24 cellular contexts compared by ENCODE assay signal in the genomic region with DNA sequence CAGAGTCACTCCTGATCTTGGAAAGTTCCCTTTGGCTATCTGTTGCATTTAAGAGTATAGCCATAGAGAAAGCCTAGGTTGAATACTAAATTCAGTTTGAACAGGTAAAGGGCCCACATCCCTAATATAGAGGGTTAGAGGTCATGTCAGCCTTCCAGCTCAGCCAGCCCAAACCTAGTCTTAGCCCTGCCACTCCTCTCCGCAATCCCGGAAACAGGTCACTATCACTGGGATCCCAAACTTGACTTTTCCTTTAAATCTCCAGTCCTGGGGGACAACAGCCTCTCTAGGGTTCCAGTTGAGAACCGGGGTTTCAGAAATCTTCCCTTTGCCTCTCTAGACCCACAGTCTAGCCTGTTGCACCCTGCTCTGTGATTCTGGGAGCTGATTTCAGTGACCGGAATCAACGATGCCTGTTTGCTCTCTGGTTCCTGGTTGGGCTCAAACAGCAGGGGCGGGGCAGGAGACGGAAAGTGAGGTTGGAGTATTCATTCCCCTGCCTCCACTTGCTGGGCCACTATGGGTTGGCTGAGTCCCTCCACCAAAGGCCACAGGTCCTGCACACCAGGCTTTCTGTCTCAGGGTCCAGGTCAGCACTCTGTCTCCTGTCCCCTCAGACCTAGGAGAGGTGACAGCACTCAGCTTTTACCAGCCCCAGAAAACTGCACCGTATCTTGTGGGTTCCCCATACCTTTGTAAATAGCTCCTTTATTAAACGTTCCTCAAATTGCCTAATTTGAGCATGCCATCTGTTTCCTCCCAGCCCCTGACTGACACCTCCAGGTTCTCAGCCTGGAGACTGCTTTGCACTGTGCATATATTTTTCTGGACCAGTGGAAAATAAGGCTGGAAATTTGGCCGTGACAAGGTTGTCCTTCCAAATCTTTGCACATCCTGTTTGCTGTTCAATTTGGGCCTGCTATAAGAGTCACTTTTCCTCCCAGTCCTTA. TPM values are rescaled to one million over a fixed set of nuclear protein-coding genes. Genes with fewer than 3 reads are reported as not detected.
DNase-seq lines count a peak whose midpoint lies in the region; ATAC-seq, FAIRE-seq and TF ChIP-seq lines count a peak whose summit lies in the region.
"Had no signal": no experiment of that assay in that cellular context is flagged by ENCODE, and none has a peak within 500 bp of the region (broad histone marks: within the 10 kb centered on the region; RNA-seq: fewer than 3 reads in every experiment).

No MANE protein-coding gene starts in this region.

- H3K27me3 ChIP-seq in K562 (ENCODE audit: control insufficient read depth in 2 of 2, insufficient read depth in 2 of 2, low read length in 2 of 2) = no peaks in the 10 kb centered on the region
- no peaks in the 10 kb centered on the region for H3K27me3 ChIP-seq in layer of hippocampus (ENCODE audit: control insufficient read depth, insufficient read depth, low read length)
- no peaks in the 10 kb centered on the region for H3K27me3 ChIP-seq in suprapubic skin
- H3K27me3 ChIP-seq in testis = no peaks in the 10 kb centered on the region
- H3K27me3 ChIP-seq: ascending aorta, gastroesophageal sphincter, upper lobe of left lung had no signal

- in situ Hi-C loops in K562 (cut with MboI) = no loop called here

- H4K20me1 ChIP-seq in K562 (replicated peaks; ENCODE audit: control insufficient read depth, insufficient read depth, low read length) = no peaks in the 10 kb centered on the region

- CTCF ChIA-PET in K562 (lab: Yijun Ruan, JAX; ENCODE audit: low intra/inter-chr PET ratio) = no interaction called here

- TF ChIP-seq RAD21 in K562 (CRISPR knock-in tag; conservative IDR thresholded peaks at IDR 0.05 in 1 of 2, IDR thresholded peaks at IDR 0.05 in 1 of 2) = no peak; a peak in 1 of 4 replicates

- intact Hi-C loops in K562 (cut with micrococcal nuclease) = no loop called here
- intact Hi-C loops in testis (cut with DNase I; ENCODE audit: low total_unique reads) = no loop called here

- peaks cover 0 to 32% of the 10 kb centered on the region in 2 donors for H3K27me3 Mint-ChIP-seq in effector memory CD8-positive, alpha-beta T cell

- TF ChIP-seq CTCF in K562 (IDR thresholded peaks at IDR 0.05 in 2 of 3, conservative IDR thresholded peaks at IDR 0.05 in 1 of 3; ENCODE audit: insufficient read depth in 2 of 3, low read depth in 1 of 3, low read length in 3 of 3) (no peak), suprapubic skin (IDR thresholded peaks at IDR 0.05) (no peak), testis (IDR thresholded peaks at IDR 0.05) (no peak)

- 0 out of 2 replicates have a peak, but pooled peaks cover 2% of the 10 kb centered on the region for H3K9me3 ChIP-seq in K562 (replicated peaks; ENCODE audit: control insufficient read depth, insufficient read depth, low read depth, low read length)
- H3K9me3 ChIP-seq in suprapubic skin = no peaks in the 10 kb centered on the region
- H3K9me3 ChIP-seq in testis = no peaks in the 10 kb centered on the region
- H3K9me3 ChIP-seq: ascending aorta, gastroesophageal sphincter, upper lobe of left lung had no signal

- FAIRE-seq in K562 (lab: Jason Lieb, UNC) = peak; percentile 55

- no peak overlapping the region for H3K27ac Mint-ChIP-seq in effector memory CD8-positive, alpha-beta T cell
- H3K27ac Mint-ChIP-seq: activated CD4-positive, alpha-beta T cell treated with anti-CD3 and anti-CD28 coated beads for 36 hours; progenitor cell of endocrine pancreas; T-helper 2 cell treated with Interferon-gamma antibody and Interleukin-4, amounts not matched to agents 5 μg/mL and 100 μg/mL, for 36 hours had no signal

- H3K9me3 Mint-ChIP-seq in effector memory CD8-positive, alpha-beta T cell = no peaks in the 10 kb centered on the region
- H3K9me3 Mint-ChIP-seq: T-helper 2 cell treated with Interferon-gamma antibody and Interleukin-4, amounts not matched to agents 5 μg/mL and 100 μg/mL, for 36 hours had no signal

- no peaks in the 10 kb centered on the region for H3K36me3 Mint-ChIP-seq in effector memory CD8-positive, alpha-beta T cell (ENCODE audit: insufficient read depth)

- H3K4me1 ChIP-seq in K562 (replicated peaks in 1 of 2; ENCODE audit: control insufficient read depth in 2 of 2, insufficient read depth in 2 of 2, low read length in 2 of 2) = peaks cover 49 to 81% of the 10 kb centered on the region in 2 experiments
- H3K4me1 ChIP-seq in suprapubic skin = peaks cover 16% of the 10 kb centered on the region
- peaks cover 3% of the 10 kb centered on the region for H3K4me1 ChIP-seq in testis
- H3K4me1 ChIP-seq: gastroesophageal sphincter had no signal

- no peaks in the 10 kb centered on the region for H3K9me1 ChIP-seq in K562 (ENCODE audit: control insufficient read depth, insufficient read depth, low read length)

- peak overlapping the region; percentile 44 to 79 for H3K9ac ChIP-seq in K562 (ENCODE audit: insufficient read depth in 1 of 2, low read depth in 2 of 2, low read length in 2 of 2)

- H3K4me3 ChIP-seq in K562 (no peak overlapping the region), suprapubic skin (no peak overlapping the region), testis (no peak overlapping the region)
- H3K4me3 ChIP-seq: ascending aorta, gastroesophageal sphincter, lung, upper lobe of left lung had no signal

- H3K4me1 Mint-ChIP-seq in effector memory CD8-positive, alpha-beta T cell (ENCODE audit: low read depth in 2 of 2) = peaks cover 0 to 4% of the 10 kb centered on the region in 2 donors
- H3K4me1 Mint-ChIP-seq: activated CD4-positive, alpha-beta T cell treated with anti-CD3 and anti-CD28 coated beads for 36 hours had no signal

- H3K4me3 Mint-ChIP-seq in effector memory CD8-positive, alpha-beta T cell = no peak overlapping the region
- H3K4me3 Mint-ChIP-seq: activated CD4-positive, alpha-beta T cell treated with anti-CD3 and anti-CD28 coated beads for 36 hours; T-helper 2 cell treated with Interferon-gamma antibody and Interleukin-4, amounts not matched to agents 5 μg/mL and 100 μg/mL, for 36 hours had no signal

- 24% methylated on average over 10 of the region's 10 CpGs for WGBS in K562 (ENCODE audit: insufficient coverage, low coverage, missing lambda C conversion rate)
- 71% methylated on average over 10 of the region's 10 CpGs for WGBS in suprapubic skin
- 75 to 79% methylated on average over 10 of the region's 10 CpGs for whole genome bisulfite sequencing in testis, 2 donors

- TF ChIP-seq POLR2A in K562 (conservative IDR thresholded peaks at IDR 0.05) (no peak), suprapubic skin (IDR thresholded peaks at IDR 0.05) (no peak), testis (IDR thresholded peaks at IDR 0.05) (no peak)

- peak; percentile 15 for DNase-seq in NCI-H1694 treated with DMSO at 0.1 percent for 48 hours (lab: John Stamatoyannopoulos, UW)
- DNase-seq in NCI-H1694 (lab: John Stamatoyannopoulos, UW) = no peak
- peak in 3 of 4 experiments; percentile 32 to 75 (median 51) for DNase-seq in K562 (ENCODE audit: extremely low read depth in 1 of 4, low spot score in 3 of 4)
- DNase-seq in suprapubic skin (ENCODE audit: low spot score in 2 of 2) = no peak
- no peak for DNase-seq in effector memory CD8-positive, alpha-beta T cell
- DNase-seq in testis = no peak
- no peak for DNase-seq in activated naive CD4-positive, alpha-beta T cell treated with Interleukin-2 at 50 U/mL for 16 hours
- DNase-seq: 8988T; activated CD4-positive, alpha-beta T cell treated with anti-CD3 and anti-CD28 coated beads for 36 hours; activated CD8-positive, alpha-beta memory T cell treated with anti-CD3 and anti-CD28 coated beads, Interleukin-2, amount 50 U/mL, for 48 hours; activated naive CD4-positive, alpha-beta T cell; DMS79 treated with DMSO at 0.1 percent for 48 hours; naive B cell; NCI-H146; NCI-H345; SIG-M5 had no signal

- H3K27ac ChIP-seq in K562 (ENCODE audit: extremely low read depth, low read depth, low read length) (peak overlapping the region; percentile 54), layer of hippocampus (ENCODE audit: low read depth, low read length) (peak overlapping the region; percentile 98), suprapubic skin (peak overlapping the region; percentile 37), testis (no peak overlapping the region)
- H3K27ac ChIP-seq: ascending aorta, C4-2B, gastroesophageal sphincter had no signal

- peak; percentile 34 for ATAC-seq in K562
- ATAC-seq in effector memory CD8-positive, alpha-beta T cell (replicated peaks) = no peak
- ATAC-seq: activated CD4-positive, alpha-beta T cell treated with anti-CD3 and anti-CD28 coated beads for 36 hours; gastroesophageal sphincter had no signal

- H2AFZ ChIP-seq in K562 (ENCODE audit: low read depth, low read length) = peak overlapping the region; percentile 94

- H3K36me3 ChIP-seq in K562 (ENCODE audit: control insufficient read depth, insufficient read depth, low read length) = no peaks in the 10 kb centered on the region
- no peaks in the 10 kb centered on the region for H3K36me3 ChIP-seq in suprapubic skin
- H3K36me3 ChIP-seq in testis (ENCODE audit: low read depth, missing control alignments) = no peaks in the 10 kb centered on the region
- H3K36me3 ChIP-seq: ascending aorta, gastroesophageal sphincter, upper lobe of left lung had no signal

- no peak for TF ChIP-seq EP300 in K562 (IDR thresholded peaks at IDR 0.05; ENCODE audit: low read length)
- TF ChIP-seq EP300 in suprapubic skin (IDR thresholded peaks at IDR 0.05) = no peak

- H3K4me2 ChIP-seq in K562 (ENCODE audit: insufficient read depth, low read length) = peak overlapping the region; percentile 57

- POLR2A ChIA-PET in K562 (lab: Yijun Ruan, JAX) = interaction anchor here (0.6 to 1.9 kb wide), 9 partner anchors 8 to 47 kb away, joined by 3 to 9 read pairs (median 4); a partner anchor contains a TSS

- no TSS peak for BruUV-seq in K562 (replicated peaks; lab: Mats Ljungman, UMichigan)

- no peaks in the 10 kb centered on the region for H3K79me2 ChIP-seq in K562 (ENCODE audit: control insufficient read depth, insufficient read depth, low read length)

RNA-seq across cellular contexts. Expression of a gene that starts 23.7 kb away (rescaled TPM):
- total RNA-seq in K562 (2011; cell fraction: chromatin; rRNA removed; ENCODE audit: low replicate concordance) = 49.3 and 127 TPM in 2 replicates
- total RNA-seq in K562 (2011; cell fraction: nucleolus; rRNA removed) = 32.2 and 37.4 TPM in 2 replicates
- total RNA-seq in K562 (2011; cell fraction: nucleoplasm; rRNA removed) = 56.7 and 64.2 TPM in 2 replicates
- total RNA-seq in K562 (2014; rRNA removed) (9.5 and 10.2 TPM in 2 replicates), K562 (2014; rRNA removed; fragmentation: Illumina TruSeq; extraction: Trizol) (20.6 and 21.8 TPM in 2 replicates), K562 (2015; rRNA removed; fragmentation: Illumina TruSeq; extraction: Trizol) (12.0 and 12.4 TPM in 2 replicates), K562 (2021) (17.7 and 19.7 TPM in 2 replicates), suprapubic skin (10 to 100 TPM; 45.2 to 70.7 (median 52.5) TPM), testis (10 to 100 TPM; 52.9 to 64.4 TPM)
- polyA plus RNA-seq in K562 (2011; rRNA removed) (17.6 and 21.3 TPM in 2 replicates), K562 (2014; fragmentation: Illumina TruSeq; extraction: Trizol) (9.3 and 13.2 TPM in 2 replicates), K562 (2014; fragmentation: Nextera tagmentation; extraction: Ambion mirVana) (10 to 100 TPM in 1 of 2 experiments, 1 to 10 TPM in 1; 7.4 to 10.2 TPM), K562 (2014; rRNA removed) (11.0 and 12.2 TPM in 2 replicates), testis (ENCODE audit: insufficient read depth, low read depth, low replicate concordance) (29.4 TPM)
- 9.8 and 13.5 TPM in 2 replicates for polyA plus RNA-seq in K562 (2011; cell fraction: cytosol; rRNA removed)
- 33.8 and 38.5 TPM in 2 replicates for polyA plus RNA-seq in K562 (2011; cell fraction: nucleus; rRNA removed)
- 11.6 and 13.2 TPM in 2 replicates for polyA plus RNA-seq in K562 (2012)
- 49.0 and 67.5 TPM in 2 replicates for polyA minus RNA-seq in K562 (2011; rRNA and poly(A)+ RNA removed)
- polyA minus RNA-seq in K562 (2011; cell fraction: cytosol; rRNA and poly(A)+ RNA removed) = 12.2 and 17.7 TPM in 2 replicates
- polyA minus RNA-seq in K562 (2011; cell fraction: nucleus; rRNA and poly(A)+ RNA removed) = 45.2 and 47.7 TPM in 2 replicates

Comparison
In these comparisons a context has a peak if more than half of its experiments do, and no peak if none do; other contexts are left out.
1. DNase-seq: peak in NCI-H1694 treated with DMSO at 0.1 percent for 48 hours (single experiment) and K562 (3 of 4); none in NCI-H1694 (single experiment), suprapubic skin (0 of 2), effector memory CD8-positive, alpha-beta T cell (0 of 3), testis (single experiment) and activated naive CD4-positive, alpha-beta T cell treated with Interleukin-2 at 50 U/mL for 16 hours (single experiment).
2. H3K27ac ChIP-seq: peak in K562 (single experiment), layer of hippocampus (single experiment) and suprapubic skin (single experiment); none in testis (0 of 2).